In the genomic region with DNA sequence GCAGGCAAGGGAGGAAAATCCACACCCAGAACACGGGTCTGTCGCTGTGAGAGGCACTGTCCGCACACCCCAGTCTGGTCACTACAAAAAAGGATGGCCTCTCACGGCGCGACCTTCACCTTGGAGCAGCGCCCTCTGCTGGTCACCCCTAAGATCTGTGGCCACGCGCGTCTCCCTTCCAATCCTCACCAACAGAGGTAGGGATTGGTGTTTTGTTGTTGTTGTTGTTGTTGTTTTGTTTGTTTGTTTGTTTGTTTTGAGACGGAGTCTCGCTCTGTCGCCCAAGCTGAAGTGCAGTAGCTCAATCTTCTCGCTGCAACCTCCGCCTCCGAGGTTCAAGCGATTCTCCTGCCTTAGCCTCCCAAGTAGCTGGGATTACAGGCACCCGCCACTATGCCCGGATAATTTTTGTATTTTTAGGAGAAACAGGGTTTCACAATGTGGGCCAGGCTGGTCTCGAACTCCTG, we compare ENCODE assay signal across 8 cellular contexts. TPM values are rescaled to one million over a fixed set of nuclear protein-coding genes. Genes with fewer than 3 reads are reported as not detected.
DNase-seq lines count a peak whose midpoint lies in the region; ATAC-seq and TF ChIP-seq lines count a peak whose summit lies in the region.

No MANE protein-coding gene starts in this region.

- no peaks in the 10 kb centered on the region for H3K79me2 ChIP-seq in OCI-LY1 (ENCODE audit: insufficient read depth, low read length)

- no peak overlapping the region for H3K27ac ChIP-seq in OCI-LY1 (ENCODE audit: low read depth, low read length, poor library complexity, severe bottlenecking)

- H3K4me3 ChIP-seq in OCI-LY1 (ENCODE audit: low read depth, low read length, poor library complexity, severe bottlenecking) = peak overlapping the region; percentile 53
- H3K4me3 ChIP-seq in foreskin fibroblast (ENCODE audit: low read depth in 1 of 2, low read length in 2 of 2) = no peak overlapping the region

- H4K20me1 ChIP-seq in OCI-LY1 (ENCODE audit: insufficient read depth, low read length) = no peaks in the 10 kb centered on the region

- peaks cover 5% of the 10 kb centered on the region for H3K4me1 Mint-ChIP-seq in activated T-cell treated with anti-CD3 and anti-CD28 coated beads, Interleukin-2, amount 50 U/mL, for 24 hours (ENCODE audit: low read depth)
- H3K4me1 Mint-ChIP-seq in progenitor cell of endocrine pancreas (ENCODE audit: low read depth) = no peaks in the 10 kb centered on the region

- H2AFZ ChIP-seq in OCI-LY1 (ENCODE audit: low read length) = peak overlapping the region; percentile 74; the same call in 1 of the 2 replicates

- H3K4me3 Mint-ChIP-seq in activated T-cell treated with anti-CD3 and anti-CD28 coated beads, Interleukin-2, amount 50 U/mL, for 24 hours = peak overlapping the region; percentile 68
- peak overlapping the region; percentile 49 for H3K4me3 Mint-ChIP-seq in progenitor cell of endocrine pancreas (ENCODE audit: low read depth)

- no peaks in the 10 kb centered on the region for H3K36me3 ChIP-seq in OCI-LY1 (ENCODE audit: insufficient read depth, low read length)

- H3K9me3 ChIP-seq in OCI-LY1 (ENCODE audit: low read length) = no peaks in the 10 kb centered on the region

- H3F3A ChIP-seq in OCI-LY1 (ENCODE audit: insufficient read depth, low read length) = no peaks in the 10 kb centered on the region

- ATAC-seq in GM21529 (IDR thresholded peaks at IDR 0.05; ENCODE audit: unreplicated experiment) = peak; percentile 68
- ATAC-seq in HG02970 (IDR thresholded peaks at IDR 0.05; ENCODE audit: low FRiP score, unreplicated experiment) = no peak

- no peaks in the 10 kb centered on the region for H3K27me3 Mint-ChIP-seq in activated T-cell treated with anti-CD3 and anti-CD28 coated beads, Interleukin-2, amount 50 U/mL, for 24 hours
- peaks cover 2% of the 10 kb centered on the region for H3K27me3 Mint-ChIP-seq in progenitor cell of endocrine pancreas

- 0 out of 2 replicates have a peak, but pooled peaks cover 3% of the 10 kb centered on the region for H3K27me3 ChIP-seq in OCI-LY1 (ENCODE audit: insufficient read depth, low read length)

- DNase-seq in AML-193 (lab: John Stamatoyannopoulos, UW) (peak; percentile 73 to 77), foreskin fibroblast (peak in 1 of 2 donors; percentile 42), progenitor cell of endocrine pancreas (ENCODE audit: low spot score, unreplicated experiment) (no peak), NCI-H2171 treated with DMSO at 0.1 percent for 48 hours (lab: John Stamatoyannopoulos, UW) (no peak)
- DNase-seq in activated T-cell treated with anti-CD3 and anti-CD28 coated beads, Interleukin-2, amount 50 U/mL, for 24 hours = peak; percentile 76

- H3K27ac Mint-ChIP-seq in activated T-cell treated with anti-CD3 and anti-CD28 coated beads, Interleukin-2, amount 50 U/mL, for 24 hours = peak overlapping the region; percentile 50
- H3K27ac Mint-ChIP-seq in progenitor cell of endocrine pancreas = no peak overlapping the region

- H3K4me2 ChIP-seq in OCI-LY1 (ENCODE audit: low read length) = peak overlapping the region; percentile 75

- H3K36me3 Mint-ChIP-seq in activated T-cell treated with anti-CD3 and anti-CD28 coated beads, Interleukin-2, amount 50 U/mL, for 24 hours (ENCODE audit: low read depth) = no peaks in the 10 kb centered on the region
- no peaks in the 10 kb centered on the region for H3K36me3 Mint-ChIP-seq in progenitor cell of endocrine pancreas (ENCODE audit: insufficient read depth)

- H3K4me1 ChIP-seq in OCI-LY1 (ENCODE audit: insufficient read depth, low read length, severe bottlenecking) = peaks cover 11% of the 10 kb centered on the region

- H3K9ac ChIP-seq in OCI-LY1 (ENCODE audit: low read length) = peak overlapping the region; percentile 54; the same call in 1 of the 2 replicates

- no peaks in the 10 kb centered on the region for H3K9me2 ChIP-seq in OCI-LY1 (ENCODE audit: low read depth, low read length)

- TF ChIP-seq CTCF in OCI-LY1 (IDR thresholded peaks at IDR 0.05; ENCODE audit: low read length) (peak; percentile 83), foreskin fibroblast (IDR thresholded peaks at IDR 0.05; ENCODE audit: low read depth, low read length) (peak; percentile 61), progenitor cell of endocrine pancreas (IDR thresholded peaks at IDR 0.05; ENCODE audit: unreplicated experiment) (peak; percentile 73)

- no peaks in the 10 kb centered on the region for H3K9me3 Mint-ChIP-seq in activated T-cell treated with anti-CD3 and anti-CD28 coated beads, Interleukin-2, amount 50 U/mL, for 24 hours
- H3K9me3 Mint-ChIP-seq in progenitor cell of endocrine pancreas (ENCODE audit: low read depth) = no peaks in the 10 kb centered on the region

RNA-seq across cellular contexts. Expression of a gene that starts 15.0 kb away (rescaled TPM):
- total RNA-seq in progenitor cell of endocrine pancreas = 10.9 and 12.9 TPM in 2 replicates

RNA-seq across cellular contexts. Expression of a gene that starts 24.3 kb away (rescaled TPM):
- 132 and 140 TPM in 2 replicates for total RNA-seq in progenitor cell of endocrine pancreas

Comparison
In these comparisons a context has a peak if more than half of its experiments do, and no peak if none do; other contexts are left out.
1. DNase-seq: peak in AML-193 (2 of 2) and activated T-cell treated with anti-CD3 and anti-CD28 coated beads, Interleukin-2, amount 50 U/mL, for 24 hours (single experiment); none in progenitor cell of endocrine pancreas (single experiment) and NCI-H2171 treated with DMSO at 0.1 percent for 48 hours (single experiment).
2. Peak in every context shown above with its lines, with median percentiles within 50 percentile points of each other: CTCF ChIP-seq.